ENCODE assay signal across 9 cellular contexts in the genomic region with DNA sequence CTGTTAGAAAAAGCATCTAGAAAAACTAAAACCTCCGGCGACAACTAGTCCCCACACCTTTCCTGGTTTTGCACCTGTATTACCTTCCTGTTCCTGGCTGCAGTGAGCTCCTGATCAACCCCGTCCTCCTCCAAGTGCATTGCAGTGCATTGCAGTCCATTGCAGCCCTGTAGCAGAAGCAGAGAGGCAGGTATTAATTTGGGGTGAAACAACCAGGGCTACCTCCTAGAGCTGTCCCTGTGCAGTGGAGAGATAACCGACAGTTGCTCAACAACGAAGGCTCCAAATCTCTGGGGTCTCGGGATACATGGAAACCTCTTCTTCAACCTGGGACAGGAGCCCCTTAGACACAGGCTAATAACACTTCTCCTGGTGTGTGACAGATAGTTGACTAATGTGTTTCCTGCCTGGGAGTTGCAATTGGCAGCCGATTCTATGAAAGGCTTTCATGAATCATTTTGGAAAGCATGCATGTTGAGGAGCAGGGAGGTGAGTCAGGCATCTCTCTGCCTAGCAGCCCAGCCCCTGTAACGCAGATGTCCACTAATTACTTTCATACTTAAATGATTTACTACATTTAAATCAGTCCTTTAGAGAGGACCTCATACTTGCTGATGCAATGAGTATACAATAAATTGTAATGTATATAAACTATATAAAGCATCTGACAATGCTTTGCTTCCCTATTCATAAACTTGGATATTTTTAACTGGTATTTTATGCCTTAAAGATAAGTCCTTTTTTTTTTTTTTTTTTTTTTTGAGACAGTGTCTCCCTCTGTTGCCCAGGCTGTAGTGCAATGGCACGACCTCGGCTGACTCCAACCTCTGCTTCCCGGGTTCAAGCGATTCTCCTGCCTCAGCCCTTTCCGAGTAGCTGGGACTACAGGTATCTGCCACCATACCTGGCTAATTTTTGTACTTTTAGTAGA. TPM values are rescaled to one million over a fixed set of nuclear protein-coding genes. Genes with fewer than 3 reads are reported as not detected.
DNase-seq lines count a peak whose midpoint lies in the region; ATAC-seq and TF ChIP-seq lines count a peak whose summit lies in the region.
"Had no signal": no experiment of that assay in that cellular context is flagged by ENCODE, and none has a peak within 500 bp of the region (broad histone marks: within the 10 kb centered on the region; RNA-seq: fewer than 3 reads in every experiment).

No MANE protein-coding gene starts in this region.

- H3K36me3 Mint-ChIP-seq in activated T-helper 17 cell treated with anti-CD3 and anti-CD28 coated beads, Interleukin-2, amount 50 U/mL, for 72 hours (ENCODE audit: low read depth), result no peaks in the 10 kb centered on the region

- intact Hi-C loops in heart left ventricle (cut with DNase I), result loop anchor here in 1 of 10 donors (10.0 kb wide), 1 partner anchor 122 kb away; no protein-coding TSS in a partner anchor
- intact Hi-C loops in cardiac septum (cut with DNase I), result no loop called here

- TF ChIP-seq CTCF in heart left ventricle (IDR thresholded peaks at IDR 0.05) (no peak), RWPE2 (IDR thresholded peaks at IDR 0.05; ENCODE audit: poor library complexity, severe bottlenecking) (peak; percentile 14)

- peaks cover 0 to 9% (median 0%) of the 10 kb centered on the region in 9 donors for H3K27me3 ChIP-seq in heart left ventricle
- no peaks in the 10 kb centered on the region for H3K27me3 ChIP-seq in RWPE2 (ENCODE audit: insufficient read depth, poor library complexity, severe bottlenecking)

- 81 to 84% (median 83%) methylated on average over 13 of the region's 13 CpGs for WGBS in heart left ventricle, 4 donors

- H3K4me1 ChIP-seq in heart left ventricle, result no peaks in the 10 kb centered on the region
- H3K4me1 ChIP-seq in RWPE2 (ENCODE audit: insufficient read depth, poor library complexity, severe bottlenecking), result peaks cover 34% of the 10 kb centered on the region

- H3K4me3 ChIP-seq in heart left ventricle, result no peak overlapping the region
- no peak overlapping the region for H3K4me3 ChIP-seq in RWPE2 (ENCODE audit: severe bottlenecking)

- no peak overlapping the region for H3K27ac ChIP-seq in heart left ventricle
- peak overlapping the region; percentile 83 for H3K27ac ChIP-seq in RWPE2 (ENCODE audit: poor library complexity, severe bottlenecking)

- no peaks in the 10 kb centered on the region for H3K9me3 Mint-ChIP-seq in activated T-helper 17 cell treated with anti-CD3 and anti-CD28 coated beads, Interleukin-2, amount 50 U/mL, for 72 hours
- H3K9me3 Mint-ChIP-seq: CD4-positive, alpha-beta T cell had no signal

- ATAC-seq in heart left ventricle, result peak in 3 of 4 donors; percentile 30 to 62 (median 50)
- peak; percentile 96 for ATAC-seq in RWPE2 (ENCODE audit: low read depth)
- no peak for ATAC-seq in activated T-helper 17 cell treated with anti-CD3 and anti-CD28 coated beads, Interleukin-2, amount 50 U/mL, for 72 hours (replicated peaks)

- H3K4me3 Mint-ChIP-seq in activated T-helper 17 cell treated with anti-CD3 and anti-CD28 coated beads, Interleukin-2, amount 50 U/mL, for 72 hours, result no peak overlapping the region
- H3K4me3 Mint-ChIP-seq: CD4-positive, alpha-beta T cell had no signal

- DNase-seq in heart left ventricle (no peak), cardiac septum (ENCODE audit: low spot score) (no peak), RWPE2 (ENCODE audit: low spot score) (peak; percentile 86), fibroblast of the conjunctiva (ENCODE audit: low read depth) (peak; percentile 97), globus pallidus (ENCODE audit: low spot score) (no peak), T-helper 1 cell (no peak), RPMI8226 (no peak)
- DNase-seq: CD4-positive, alpha-beta T cell had no signal

- no peaks in the 10 kb centered on the region for H3K36me3 ChIP-seq in heart left ventricle
- H3K36me3 ChIP-seq in RWPE2 (ENCODE audit: low read depth), result no peaks in the 10 kb centered on the region

- peaks cover 23% of the 10 kb centered on the region for H3K27me3 Mint-ChIP-seq in activated T-helper 17 cell treated with anti-CD3 and anti-CD28 coated beads, Interleukin-2, amount 50 U/mL, for 72 hours

- no peak overlapping the region for H3K27ac Mint-ChIP-seq in activated T-helper 17 cell treated with anti-CD3 and anti-CD28 coated beads, Interleukin-2, amount 50 U/mL, for 72 hours
- H3K27ac Mint-ChIP-seq: CD4-positive, alpha-beta T cell had no signal

- no peaks in the 10 kb centered on the region for H3K4me1 Mint-ChIP-seq in activated T-helper 17 cell treated with anti-CD3 and anti-CD28 coated beads, Interleukin-2, amount 50 U/mL, for 72 hours

- H3K9me3 ChIP-seq in heart left ventricle (no peaks in the 10 kb centered on the region), RWPE2 (ENCODE audit: severe bottlenecking) (no peaks in the 10 kb centered on the region)

- TF ChIP-seq POLR2A in heart left ventricle (IDR thresholded peaks at IDR 0.05), result no peak

RNA-seq across cellular contexts. Expression of a gene that starts 59.0 kb away (rescaled TPM):
- total RNA-seq in heart left ventricle (1 to 10 TPM in 1 of 9 donors, under 1 TPM in 4, not detected in 4; 0.17 to 7.0 (median 0.29) TPM), cardiac septum (0.40 TPM)
- polyA plus RNA-seq in heart left ventricle, result under 1 TPM; 0.27 to 0.29 TPM
- total RNA-seq in activated T-helper 17 cell treated with anti-CD3 and anti-CD28 coated beads, Interleukin-2, amount 50 U/mL, for 72 hours, result not detected
- total RNA-seq: CD4-positive, alpha-beta T cell had no signal

Comparison
In these comparisons a context has a peak if more than half of its experiments do, and no peak if none do; other contexts are left out.
1. DNase-seq: peak in RWPE2 (single experiment) and fibroblast of the conjunctiva (single experiment); none in heart left ventricle (0 of 5), cardiac septum (single experiment), globus pallidus (single experiment), T-helper 1 cell (0 of 5) and RPMI8226 (single experiment).